In the genomic region with DNA sequence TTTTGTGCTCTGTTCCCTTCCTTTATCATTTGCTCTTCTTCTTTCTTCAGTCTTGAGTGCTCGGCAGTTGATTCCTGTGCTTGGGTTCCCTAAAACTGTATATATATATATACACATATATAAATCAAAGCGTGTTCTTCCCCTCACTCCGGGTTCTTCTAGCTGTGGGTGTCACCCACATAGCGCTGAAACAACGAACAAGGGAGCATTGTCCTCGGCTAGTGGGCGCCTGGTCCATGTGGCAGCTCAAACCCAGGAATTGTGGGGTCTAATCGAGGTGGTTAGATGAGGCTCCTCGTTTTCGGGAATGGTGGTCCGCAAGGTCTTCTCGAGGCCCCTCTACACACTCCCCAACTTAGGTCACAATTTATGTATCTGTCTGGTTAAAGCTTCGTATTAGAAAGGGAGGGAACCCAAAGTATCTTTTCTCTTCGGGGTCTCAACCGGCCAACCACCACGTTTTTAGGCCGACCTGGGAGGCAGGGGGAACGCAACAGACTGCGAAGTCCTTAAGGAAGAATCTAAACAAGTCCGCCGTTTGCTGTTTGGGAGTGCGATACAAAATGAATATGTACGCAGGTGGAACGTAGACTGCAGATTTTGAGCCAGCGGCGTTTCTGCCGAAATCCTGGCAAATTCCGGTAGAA, we compare ENCODE assay signal across 8 cellular contexts. TPM values are rescaled to one million over a fixed set of nuclear protein-coding genes. Genes with fewer than 3 reads are reported as not detected.
A peak's percentile ranks its signal among the peaks of the same experiment; 100 is the strongest.
DNase-seq lines count a peak whose midpoint lies in the region; ATAC-seq, FAIRE-seq and TF ChIP-seq lines count a peak whose summit lies in the region.

No MANE protein-coding gene starts in this region.

- POLR2A ChIA-PET in CD4-positive, alpha-beta memory T cell (lab: Charles Lee; ENCODE audit: partially characterized antibody), result interaction anchor here (0.6 to 3.1 kb wide), 19 partner anchors 10 to 412 kb away, joined by 3 to 61 read pairs (median 4); a partner anchor contains a TSS

- no peak for FAIRE-seq in kidney (lab: Jason Lieb, UNC)

- H3K27me3 ChIP-seq in CD4-positive, alpha-beta memory T cell (ENCODE audit: insufficient read depth, low read length), result no peaks in the 10 kb centered on the region
- peaks cover 0 to 6% (median 0%) of the 10 kb centered on the region in 3 donors for H3K27me3 ChIP-seq in stomach

- peak overlapping the region; percentile 98 for H3K27ac ChIP-seq in CD4-positive, alpha-beta memory T cell (ENCODE audit: low read depth, low read length)
- H3K27ac ChIP-seq in kidney (ENCODE audit: low read depth in 2 of 2, low read length in 2 of 2), result peak overlapping the region; percentile 92 to 93
- H3K27ac ChIP-seq in stomach, result peak overlapping the region; percentile 88 to 95 (median 93)

- peak overlapping the region; percentile 95 to 100 for H3K9ac ChIP-seq in kidney (ENCODE audit: low read length in 2 of 2)

- no peak for DNase-seq in CD4-positive, alpha-beta memory T cell
- DNase-seq in anterior cingulate cortex (lab: John Stamatoyannopoulos, UW) (peak in 36 of 58 donors; percentile 3 to 67 (median 35)), kidney (no peak), stomach (no peak), GM03348 (ENCODE audit: low spot score) (no peak), NCI-H524 treated with DMSO at 0.1 percent for 48 hours (lab: John Stamatoyannopoulos, UW) (no peak), NCI-H1105 treated with DMSO at 0.1 percent for 48 hours (lab: John Stamatoyannopoulos, UW) (no peak)

- WGBS in stomach, 5 donors, result 20 to 33% (median 26%) methylated on average over 28 of the region's 28 CpGs

- no peak for TF ChIP-seq EP300 in stomach (IDR thresholded peaks at IDR 0.05)

- no peaks in the 10 kb centered on the region for H3K9me3 Mint-ChIP-seq in CD4-positive, alpha-beta memory T cell

- H3K27ac Mint-ChIP-seq in CD4-positive, alpha-beta memory T cell, result peak overlapping the region; percentile 97 to 100 (median 99)

- H3K4me3 ChIP-seq in CD4-positive, alpha-beta memory T cell (ENCODE audit: low read length in 2 of 2), result peak overlapping the region; percentile 91 to 94
- H3K4me3 ChIP-seq in kidney (ENCODE audit: low read length in 2 of 2) (peak overlapping the region; percentile 92 to 97), stomach (peak overlapping the region; percentile 73 to 93 (median 86))

- no peaks in the 10 kb centered on the region for H3K9me3 ChIP-seq in CD4-positive, alpha-beta memory T cell (ENCODE audit: control insufficient read depth in 1 of 2, low read length in 2 of 2)
- no peaks in the 10 kb centered on the region for H3K9me3 ChIP-seq in kidney (ENCODE audit: control insufficient read depth in 1 of 2, low read length in 2 of 2)
- no peaks in the 10 kb centered on the region for H3K9me3 ChIP-seq in stomach

- CTCF ChIA-PET in CD4-positive, alpha-beta memory T cell (lab: Charles Lee; ENCODE audit: partially characterized antibody), result interaction anchor here (0.8 to 4.4 kb wide), 13 partner anchors 8 to 148 kb away, joined by 3 to 15 read pairs (median 5); a partner anchor contains a TSS

- no peaks in the 10 kb centered on the region for H3K36me3 ChIP-seq in CD4-positive, alpha-beta memory T cell (ENCODE audit: insufficient read depth, low read length)
- H3K36me3 ChIP-seq in kidney (ENCODE audit: control insufficient read depth in 1 of 2, insufficient read depth in 2 of 2, low read length in 2 of 2), result no peaks in the 10 kb centered on the region
- peaks cover under 1 to 5% (median 1%) of the 10 kb centered on the region in 4 donors for H3K36me3 ChIP-seq in stomach

- H3K4me3 Mint-ChIP-seq in CD4-positive, alpha-beta memory T cell, result peak overlapping the region; percentile 95 to 99 (median 98)

- no peaks in the 10 kb centered on the region for H3K27me3 Mint-ChIP-seq in CD4-positive, alpha-beta memory T cell

- peaks cover 16% of the 10 kb centered on the region for H3K4me1 ChIP-seq in CD4-positive, alpha-beta memory T cell (ENCODE audit: insufficient read depth, low read length)
- H3K4me1 ChIP-seq in kidney (ENCODE audit: control insufficient read depth in 1 of 2, insufficient read depth in 1 of 2, low read depth in 1 of 2, low read length in 2 of 2) (peaks cover 8 to 9% of the 10 kb centered on the region in 2 donors), stomach (peaks cover 12 to 36% (median 25%) of the 10 kb centered on the region in 4 donors)

- peak; percentile 13 for ATAC-seq in HG03280 (IDR thresholded peaks at IDR 0.05; ENCODE audit: unreplicated experiment)

- peaks cover 15 to 38% (median 22%) of the 10 kb centered on the region in 4 donors for H3K4me1 Mint-ChIP-seq in CD4-positive, alpha-beta memory T cell

- no peak for TF ChIP-seq POLR2A in stomach (IDR thresholded peaks at IDR 0.05)

- H3K36me3 Mint-ChIP-seq in CD4-positive, alpha-beta memory T cell, result peaks cover 0 to 12% of the 10 kb centered on the region in 2 donors

- intact Hi-C loops in CD4-positive, alpha-beta memory T cell (cut with micrococcal nuclease), result loop anchor here (1.0 to 2.0 kb wide), 2 partner anchors 7 to 87 kb away; a partner anchor contains a TSS
- intact Hi-C loops in kidney (cut with DNase I), result no loop called here
- intact Hi-C loops in stomach (cut with DNase I; ENCODE audit: low total_unique reads), result no loop called here

- TF ChIP-seq CTCF in kidney (IDR thresholded peaks at IDR 0.05; ENCODE audit: borderline replicate concordance, extremely low read depth, insufficient read depth) (no peak), stomach (IDR thresholded peaks at IDR 0.05) (no peak)

RNA-seq across cellular contexts. Expression of a gene that starts 0.5 kb away (rescaled TPM):
- total RNA-seq in CD4-positive, alpha-beta memory T cell, result 100 to 1,000 TPM; 106 to 108 TPM
- 100 to 1,000 TPM; 183 to 296 TPM for polyA plus RNA-seq in CD4-positive, alpha-beta memory T cell
- 209 TPM for total RNA-seq in kidney
- 390 TPM for polyA plus RNA-seq in kidney (ENCODE audit: insufficient read depth, low read depth, low replicate concordance)
- 100 to 1,000 TPM in 2 of 5 donors, 10 to 100 TPM in 3; 28.3 to 109 (median 83.1) TPM for total RNA-seq in stomach
- polyA plus RNA-seq in stomach, result 100 to 1,000 TPM in 2 of 3 donors, 10 to 100 TPM in 1; 70.1 to 165 (median 152) TPM

RNA-seq across cellular contexts. Expression of a gene that starts 3.9 kb away (rescaled TPM):
- 10 to 100 TPM; 11.1 to 11.9 TPM for total RNA-seq in CD4-positive, alpha-beta memory T cell
- under 1 TPM in 1 of 2 donors, not detected in 1; 0.14 TPM for polyA plus RNA-seq in CD4-positive, alpha-beta memory T cell
- total RNA-seq in kidney (4.1 TPM), stomach (10 to 100 TPM in 1 of 5 donors, 1 to 10 TPM in 1, not detected in 3; 1.3 to 15.1 TPM)
- polyA plus RNA-seq in kidney (ENCODE audit: insufficient read depth, low read depth, low replicate concordance) (3.0 TPM), stomach (1 to 10 TPM; 1.4 to 2.8 (median 2.3) TPM)

RNA-seq across cellular contexts. Expression of a gene that starts 54.0 kb away (rescaled TPM):
- not detected for total RNA-seq in CD4-positive, alpha-beta memory T cell
- polyA plus RNA-seq in CD4-positive, alpha-beta memory T cell, result not detected
- total RNA-seq in kidney (3.4 TPM), stomach (not detected)
- polyA plus RNA-seq in kidney (ENCODE audit: insufficient read depth, low read depth, low replicate concordance) (2.5 TPM), stomach (not detected)

RNA-seq across cellular contexts. Expression of a gene that starts 55.1 kb away (rescaled TPM):
- not detected for total RNA-seq in CD4-positive, alpha-beta memory T cell
- not detected for polyA plus RNA-seq in CD4-positive, alpha-beta memory T cell
- total RNA-seq in kidney, result 1.3 TPM
- polyA plus RNA-seq in kidney (ENCODE audit: insufficient read depth, low read depth, low replicate concordance), result 1.2 TPM
- total RNA-seq in stomach, result 10 to 100 TPM in 2 of 5 donors, not detected in 3; 17.6 to 19.4 TPM
- polyA plus RNA-seq in stomach, result 10 to 100 TPM in 1 of 3 donors, not detected in 2; 12.6 TPM

Comparison
In these comparisons a context has a peak if more than half of its experiments do, and no peak if none do; other contexts are left out.
1. DNase-seq: peak in anterior cingulate cortex (36 of 58); none in CD4-positive, alpha-beta memory T cell (0 of 5), kidney (single experiment), stomach (single experiment), GM03348 (single experiment), NCI-H524 treated with DMSO at 0.1 percent for 48 hours (single experiment) and NCI-H1105 treated with DMSO at 0.1 percent for 48 hours (single experiment).
2. Peak in every context shown above with its lines, with median percentiles within 50 percentile points of each other: H3K27ac ChIP-seq and H3K4me3 ChIP-seq.